In genomic region chr13:98349731-98350305, GRCh38 we compare ENCODE assay signal across 2 cellular contexts.
TF ChIP-seq lines count a peak whose summit lies in the region.

No MANE protein-coding gene starts in this region.

TF ChIP-seq in A549, 52 proteins besides CTCF, POLR2A, EP300 and RAD21 (continued from another document):
- TF ChIP-seq, protein P1, sequence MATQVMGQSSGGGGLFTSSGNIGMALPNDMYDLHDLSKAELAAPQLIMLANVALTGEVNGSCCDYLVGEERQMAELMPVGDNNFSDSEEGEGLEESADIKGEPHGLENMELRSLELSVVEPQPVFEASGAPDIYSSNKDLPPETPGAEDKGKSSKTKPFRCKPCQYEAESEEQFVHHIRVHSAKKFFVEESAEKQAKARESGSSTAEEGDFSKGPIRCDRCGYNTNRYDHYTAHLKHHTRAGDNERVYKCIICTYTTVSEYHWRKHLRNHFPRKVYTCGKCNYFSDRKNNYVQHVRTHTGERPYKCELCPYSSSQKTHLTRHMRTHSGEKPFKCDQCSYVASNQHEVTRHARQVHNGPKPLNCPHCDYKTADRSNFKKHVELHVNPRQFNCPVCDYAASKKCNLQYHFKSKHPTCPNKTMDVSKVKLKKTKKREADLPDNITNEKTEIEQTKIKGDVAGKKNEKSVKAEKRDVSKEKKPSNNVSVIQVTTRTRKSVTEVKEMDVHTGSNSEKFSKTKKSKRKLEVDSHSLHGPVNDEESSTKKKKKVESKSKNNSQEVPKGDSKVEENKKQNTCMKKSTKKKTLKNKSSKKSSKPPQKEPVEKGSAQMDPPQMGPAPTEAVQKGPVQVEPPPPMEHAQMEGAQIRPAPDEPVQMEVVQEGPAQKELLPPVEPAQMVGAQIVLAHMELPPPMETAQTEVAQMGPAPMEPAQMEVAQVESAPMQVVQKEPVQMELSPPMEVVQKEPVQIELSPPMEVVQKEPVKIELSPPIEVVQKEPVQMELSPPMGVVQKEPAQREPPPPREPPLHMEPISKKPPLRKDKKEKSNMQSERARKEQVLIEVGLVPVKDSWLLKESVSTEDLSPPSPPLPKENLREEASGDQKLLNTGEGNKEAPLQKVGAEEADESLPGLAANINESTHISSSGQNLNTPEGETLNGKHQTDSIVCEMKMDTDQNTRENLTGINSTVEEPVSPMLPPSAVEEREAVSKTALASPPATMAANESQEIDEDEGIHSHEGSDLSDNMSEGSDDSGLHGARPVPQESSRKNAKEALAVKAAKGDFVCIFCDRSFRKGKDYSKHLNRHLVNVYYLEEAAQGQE (IDR thresholded peaks at IDR 0.05), result no peak
- TF ChIP-seq RCOR1 (IDR thresholded peaks at IDR 0.05; ENCODE audit: low read depth, low read length) (no peak), CBX2 (IDR thresholded peaks at IDR 0.05; ENCODE audit: borderline replicate concordance, low read depth) (no peak), HEYL (CRISPR knock-in tag; IDR thresholded peaks at IDR 0.05) (no peak), HOXA7 (CRISPR knock-in tag; IDR thresholded peaks at IDR 0.05) (no peak), E2F6 (IDR thresholded peaks at IDR 0.05; ENCODE audit: borderline replicate concordance, low read depth) (no peak), MYC (IDR thresholded peaks at IDR 0.05; ENCODE audit: borderline replicate concordance, low read length) (no peak)
- TF ChIP-seq, protein P2, sequence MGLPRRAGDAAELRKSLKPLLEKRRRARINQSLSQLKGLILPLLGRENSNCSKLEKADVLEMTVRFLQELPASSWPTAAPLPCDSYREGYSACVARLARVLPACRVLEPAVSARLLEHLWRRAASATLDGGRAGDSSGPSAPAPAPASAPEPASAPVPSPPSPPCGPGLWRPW (IDR thresholded peaks at IDR 0.05), result no peak

TF ChIP-seq in GM23338, 12 proteins besides CTCF, POLR2A, EP300 and RAD21 (continued from another document):
- TF ChIP-seq ZNF462 (CRISPR knock-in tag; IDR thresholded peaks at IDR 0.05), result peak; percentile 38; the same call in 1 of the 2 replicates
TF ChIP-seq in GM23338: peak in this region for 1.
